In the genomic region with DNA sequence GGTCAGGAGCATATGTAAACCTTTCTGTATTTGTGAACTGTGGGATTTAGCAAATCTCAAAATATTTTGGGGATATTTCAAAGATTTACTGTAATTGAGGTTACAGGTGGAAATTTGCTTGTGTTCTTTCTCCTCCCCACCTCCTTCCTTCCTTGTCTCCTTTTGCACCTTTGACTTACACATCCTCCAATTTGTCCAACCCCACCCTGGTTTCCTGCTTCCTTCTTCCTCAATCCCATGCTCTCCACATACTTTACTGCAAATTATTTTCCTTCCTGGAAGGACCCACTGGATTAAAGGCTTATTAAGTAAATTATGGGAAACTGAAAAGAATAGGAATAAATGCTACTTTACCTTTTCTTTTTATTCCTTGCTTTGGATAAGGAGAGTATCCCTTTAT, we compare ENCODE assay signal across 29 cellular contexts.
"Had no signal": no experiment of that assay in that cellular context is flagged by ENCODE, and none has a peak within 500 bp of the region (broad histone marks: within the 10 kb centered on the region; RNA-seq: fewer than 3 reads in every experiment).

No MANE protein-coding gene starts in this region.

- DNase-seq: natural killer cell; occipital lobe; ovary; posterior cingulate gyrus; psoas muscle; right cardiac atrium; right lobe of liver; sigmoid colon; spleen; stimulated activated CD4-positive, alpha-beta T cell treated with anti-CD3 and anti-CD28 coated beads, Interleukin-12 subunit alpha, Interleukin-12 subunit beta, amount 100 ng/mL, for 4 hours; stimulated activated CD4-positive, alpha-beta T cell treated with anti-CD3 and anti-CD28 coated beads, Interleukin-1b, Interleukin-23, amount 100 ng/mL, for 48 hours; stimulated activated CD4-positive, alpha-beta T cell treated with anti-CD3 and anti-CD28 coated beads, Interleukin-4, amount 100 ng/mL, for 1 hour; stimulated activated CD4-positive, alpha-beta T cell treated with anti-CD3 and anti-CD28 coated beads, Interleukin-4, amount 100 ng/mL, for 4 hours; stimulated activated CD8-positive, alpha-beta memory T cell treated with anti-CD3 and anti-CD28 coated beads, Interleukin-4, amount 100 ng/mL, for 48 hours; stimulated activated naive CD4-positive, alpha-beta T cell; stimulated activated naive CD8-positive, alpha-beta T cell treated with anti-CD3 and anti-CD28 coated beads, Interleukin-15, amount 100 ng/mL, for 72 hours; stimulated activated naive CD8-positive, alpha-beta T cell treated with anti-CD3 and anti-CD28 coated beads, Interleukin-15, Interleukin-2, amounts not matched to agents 100 U/mL and 50 U/mL, for 24 hours; substantia nigra; testis; upper lobe of left lung had no signal

- H3K36me3 Mint-ChIP-seq: natural killer cell had no signal

- H3K27ac ChIP-seq: neural progenitor cell, ovary, parathyroid adenoma, psoas muscle, right lobe of liver, sigmoid colon, spleen, suprapubic skin, testis, tibial nerve, upper lobe of left lung, vagina had no signal

- H3K4me2 ChIP-seq: neural progenitor cell, smooth muscle cell had no signal

- H3K36me3 ChIP-seq: ovary, right lobe of liver had no signal

- H3K4me3 Mint-ChIP-seq: natural killer cell; nephron; neural progenitor cell; stimulated activated memory B cell treated with anti-CD40 and anti-IgM and Interleukin-4, amounts not matched to agents 10 μg/mL and 1 μg/mL and 100 μg/mL, for 72 hours; stimulated activated naive CD8-positive, alpha-beta T cell treated with anti-CD3 and anti-CD28 coated beads, Interleukin-15, amount 100 ng/mL, for 72 hours had no signal

- ATAC-seq: natural killer cell; psoas muscle; right cardiac atrium; right lobe of liver; stimulated activated memory B cell treated with anti-CD40 and anti-IgM and Interleukin-4, amounts not matched to agents 10 μg/mL and 1 μg/mL and 100 μg/mL, for 72 hours; stimulated activated naive CD8-positive, alpha-beta T cell treated with anti-CD3 and anti-CD28 coated beads, Interleukin-15, amount 100 ng/mL, for 72 hours; stimulated activated naive CD8-positive, alpha-beta T cell treated with anti-CD3 and anti-CD28 coated beads, Interleukin-15, Interleukin-2, amounts not matched to agents 100 U/mL and 50 U/mL, for 24 hours had no signal

- H3K9me3 ChIP-seq: ovary, psoas muscle, right lobe of liver, sigmoid colon, suprapubic skin, testis, tibial nerve, upper lobe of left lung, vagina had no signal

- H3K4me1 Mint-ChIP-seq: natural killer cell; nephron; neural progenitor cell; stimulated activated naive CD8-positive, alpha-beta T cell treated with anti-CD3 and anti-CD28 coated beads, Interleukin-15, amount 100 ng/mL, for 72 hours had no signal

- H3K4me3 ChIP-seq: neural progenitor cell, ovary, psoas muscle, right lobe of liver, sigmoid colon, smooth muscle cell, spleen, suprapubic skin, testis, tibial nerve, upper lobe of left lung, vagina had no signal

- H3K9ac ChIP-seq: neural progenitor cell, parathyroid adenoma had no signal

- H3K27ac Mint-ChIP-seq: natural killer cell; nephron; neural progenitor cell; progenitor cell of endocrine pancreas; stimulated activated memory B cell treated with anti-CD40 and anti-IgM and Interleukin-4, amounts not matched to agents 10 μg/mL and 1 μg/mL and 100 μg/mL, for 72 hours; stimulated activated naive CD8-positive, alpha-beta T cell treated with anti-CD3 and anti-CD28 coated beads, Interleukin-15, amount 100 ng/mL, for 72 hours had no signal

- H3K27me3 Mint-ChIP-seq: progenitor cell of endocrine pancreas; stimulated activated memory B cell treated with anti-CD40 and anti-IgM and Interleukin-4, amounts not matched to agents 10 μg/mL and 1 μg/mL and 100 μg/mL, for 72 hours; stimulated activated naive CD8-positive, alpha-beta T cell treated with anti-CD3 and anti-CD28 coated beads, Interleukin-15, amount 100 ng/mL, for 72 hours had no signal

- H3K9me3 Mint-ChIP-seq: natural killer cell; nephron; neural progenitor cell; stimulated activated naive CD8-positive, alpha-beta T cell treated with anti-CD3 and anti-CD28 coated beads, Interleukin-15, amount 100 ng/mL, for 72 hours had no signal

- H3K4me1 ChIP-seq: neural progenitor cell, parathyroid adenoma, psoas muscle, right lobe of liver, sigmoid colon, spleen, suprapubic skin, testis, tibial nerve, upper lobe of left lung, vagina had no signal

- H3K27me3 ChIP-seq: neural progenitor cell, ovary, right lobe of liver, sigmoid colon, spleen, suprapubic skin, testis, tibial nerve, upper lobe of left lung, vagina had no signal
